Comparison of ENCODE assay signal across 14 cellular contexts in genomic region chr16:2427526-2427925, GRCh38. TPM values are rescaled to one million over a fixed set of nuclear protein-coding genes. Genes with fewer than 3 reads are reported as not detected.
A peak's percentile ranks its signal among the peaks of the same experiment; 100 is the strongest.
DNase-seq lines count a peak whose midpoint lies in the region; ATAC-seq and TF ChIP-seq lines count a peak whose summit lies in the region.
"Had no signal": no experiment of that assay in that cellular context is flagged by ENCODE, and none has a peak within 500 bp of the region (broad histone marks: within the 10 kb centered on the region; RNA-seq: fewer than 3 reads in every experiment).

No MANE protein-coding gene starts in this region.

- H2BK120ac ChIP-seq in H9 (ENCODE audit: low read depth, low read length, poor library complexity, severe bottlenecking), result no peak overlapping the region

- no peak overlapping the region for H3K4ac ChIP-seq in H9 (ENCODE audit: low read depth, low read length)

- peaks cover 15% of the 10 kb centered on the region for H3K23me2 ChIP-seq in H9 (ENCODE audit: insufficient read length, low read depth, low read length, poor library complexity, severe bottlenecking)

- peaks cover 25 to 27% of the 10 kb centered on the region in 2 experiments for H3K4me1 Mint-ChIP-seq in H9
- H3K4me1 Mint-ChIP-seq in nephron progenitor cell, result peaks cover 43% of the 10 kb centered on the region

- TF ChIP-seq CTCF in H9 (conservative IDR thresholded peaks at IDR 0.05), result no peak
- TF ChIP-seq CTCF in nephron progenitor cell (IDR thresholded peaks at IDR 0.05), result no peak

- H4K20me1 ChIP-seq in H9 (ENCODE audit: control insufficient read depth, insufficient read depth, insufficient read length), result no peaks in the 10 kb centered on the region

- no peak overlapping the region for H2AK5ac ChIP-seq in H9 (ENCODE audit: insufficient read length, low read length)

- H3K9me3 ChIP-seq in H9 (ENCODE audit: control insufficient read depth, low read depth, low read length), result no peaks in the 10 kb centered on the region
- H3K9me3 ChIP-seq: testis had no signal

- no peak overlapping the region for H3K14ac ChIP-seq in H9 (ENCODE audit: insufficient read depth, low read length)

- H3K56ac ChIP-seq in H9 (ENCODE audit: insufficient read length, low read depth, low read length), result no peak overlapping the region

- H2BK5ac ChIP-seq in H9 (ENCODE audit: insufficient read length, low read length), result no peak overlapping the region

- TF ChIP-seq POLR2A in GM18505 (IDR thresholded peaks at IDR 0.05; ENCODE audit: borderline replicate concordance, extremely low read depth, insufficient read depth, insufficient read length), result no peak

- no peak overlapping the region for H3K9ac ChIP-seq in H9 (ENCODE audit: extremely low read depth, insufficient read length, low read length)

- no peak overlapping the region for H3K27ac Mint-ChIP-seq in H9
- H3K27ac Mint-ChIP-seq in activated naive CD4-positive, alpha-beta T cell treated with anti-CD3 and anti-CD28 coated beads, Interleukin-2, amount 50 U/mL, for 72 hours, result peak overlapping the region; percentile 72 to 82
- peak overlapping the region; percentile 41 for H3K27ac Mint-ChIP-seq in nephron progenitor cell

- no peak overlapping the region for H4K91ac ChIP-seq in H9 (ENCODE audit: insufficient read length, low read depth, low read length)

- no peak overlapping the region for H2BK20ac ChIP-seq in H9 (ENCODE audit: low read depth, low read length, poor library complexity, severe bottlenecking)

- no peak overlapping the region for H3K23ac ChIP-seq in H9 (ENCODE audit: insufficient read length, low read depth, low read length)

- ATAC-seq in activated naive CD4-positive, alpha-beta T cell treated with anti-CD3 and anti-CD28 coated beads, Interleukin-2, amount 50 U/mL, for 72 hours, result no peak
- ATAC-seq in HG02763 (IDR thresholded peaks at IDR 0.05; ENCODE audit: unreplicated experiment), result no peak
- ATAC-seq in GM18505 (IDR thresholded peaks at IDR 0.05; ENCODE audit: unreplicated experiment), result no peak
- ATAC-seq: SK-N-SH treated with all-trans-retinoic acid at 6 μM for 48 hours had no signal

- no peak overlapping the region for H2BK12ac ChIP-seq in H9 (ENCODE audit: insufficient read length, low read depth, low read length)

- peaks cover 9% of the 10 kb centered on the region for H3K79me1 ChIP-seq in H9 (ENCODE audit: insufficient read depth, low read depth, low read length, poor library complexity, severe bottlenecking)

- H4K5ac ChIP-seq in H9 (ENCODE audit: insufficient read length, low read depth, low read length), result no peak overlapping the region

- no peak overlapping the region for H4K8ac ChIP-seq in H9 (replicated peaks; ENCODE audit: insufficient read length, low read depth, low read length)

- no peak overlapping the region for H3T11ph ChIP-seq in H9 (ENCODE audit: low read length)

- no peaks in the 10 kb centered on the region for H3K9me3 Mint-ChIP-seq in H9
- no peaks in the 10 kb centered on the region for H3K9me3 Mint-ChIP-seq in activated naive CD4-positive, alpha-beta T cell treated with anti-CD3 and anti-CD28 coated beads, Interleukin-2, amount 50 U/mL, for 72 hours
- no peaks in the 10 kb centered on the region for H3K9me3 Mint-ChIP-seq in nephron progenitor cell

- H3K27me3 ChIP-seq in H9 (ENCODE audit: insufficient read depth, low read length), result no peaks in the 10 kb centered on the region; the same call in 1 of the 2 replicates
- H3K27me3 ChIP-seq: testis had no signal

- H3K18ac ChIP-seq in H9 (ENCODE audit: insufficient read length, low read depth, low read length), result no peak overlapping the region

- no peak overlapping the region for H3K4me2 ChIP-seq in H9 (ENCODE audit: insufficient read depth, insufficient read length, low read length)

- peak overlapping the region; percentile 36 to 88 for H3K4me3 Mint-ChIP-seq in H9
- H3K4me3 Mint-ChIP-seq in nephron progenitor cell, result peak overlapping the region; percentile 83

- peaks cover 3% of the 10 kb centered on the region for H3K79me2 ChIP-seq in H9 (ENCODE audit: insufficient read depth, low read length)

- H3K27ac ChIP-seq in H9 (ENCODE audit: insufficient read length, low read depth, low read length), result no peak overlapping the region
- H3K27ac ChIP-seq: GM23248 had no signal

- WGBS in H9 (ENCODE audit: extremely low coverage, insufficient read length, low lambda C conversion rate), result 100% methylated on average over 2 of the region's 4 CpGs

- DNase-seq in NCI-H82 (lab: John Stamatoyannopoulos, UW), result peak; percentile 64
- no peak for DNase-seq in NCI-H82 treated with DMSO at 0.1 percent for 48 hours (lab: John Stamatoyannopoulos, UW; ENCODE audit: unreplicated experiment)
- no peak for DNase-seq in H9
- no peak for DNase-seq in activated naive CD4-positive, alpha-beta T cell treated with anti-CD3 and anti-CD28 coated beads, Interleukin-2, amount 50 U/mL, for 72 hours (ENCODE audit: low spot score in 2 of 2)
- DNase-seq in nephron progenitor cell, result no peak
- DNase-seq in stimulated activated naive CD4-positive, alpha-beta T cell (lab: John Stamatoyannopoulos, UW), result no peak
- DNase-seq: activated CD4-positive, alpha-beta T cell treated with anti-CD3 and anti-CD28 coated beads for 48 hours; dermis blood vessel endothelial cell; occipital lobe; testis had no signal

- no peaks in the 10 kb centered on the region for H3K4me1 ChIP-seq in H9 (ENCODE audit: insufficient read depth, low read length)

- no peak overlapping the region for H2AFZ ChIP-seq in H9 (ENCODE audit: low read length)
- H2AFZ ChIP-seq: GM23248 had no signal

- H3K36me3 Mint-ChIP-seq in H9 (ENCODE audit: insufficient read depth in 1 of 3, low read depth in 3 of 3) (peaks cover 13 to 18% (median 18%) of the 10 kb centered on the region in 3 experiments; a peak in 6 of 7 replicates), nephron progenitor cell (ENCODE audit: low read depth) (peaks cover 3% of the 10 kb centered on the region)
- H3K36me3 Mint-ChIP-seq in activated naive CD4-positive, alpha-beta T cell treated with anti-CD3 and anti-CD28 coated beads, Interleukin-2, amount 50 U/mL, for 72 hours, result peaks cover 16% of the 10 kb centered on the region in 2 donors

- H3K27me3 Mint-ChIP-seq in H9 (ENCODE audit: low read depth), result peaks cover 13% of the 10 kb centered on the region
- H3K27me3 Mint-ChIP-seq in nephron progenitor cell (ENCODE audit: low read depth, poor library complexity), result peaks cover 5% of the 10 kb centered on the region

- no peak overlapping the region for H2BK15ac ChIP-seq in H9 (ENCODE audit: low read depth, low read length)

RNA-seq across cellular contexts. Expression of gene CCNF, which starts 1.7 kb away (rescaled TPM):
- total RNA-seq in H9 (2021), result 61.6 and 62.2 TPM in 2 replicates
- 100 to 1,000 TPM in 1 of 2 donors, 10 to 100 TPM in 1; 64.8 to 111 TPM for total RNA-seq in activated naive CD4-positive, alpha-beta T cell treated with anti-CD3 and anti-CD28 coated beads, Interleukin-2, amount 50 U/mL, for 72 hours

RNA-seq across cellular contexts. Expression of gene TEDC2, which starts 32.4 kb away (rescaled TPM):
- 40.7 and 45.4 TPM in 2 replicates for total RNA-seq in H9 (2021)
- 10 to 100 TPM; 20.9 to 32.3 TPM for total RNA-seq in activated naive CD4-positive, alpha-beta T cell treated with anti-CD3 and anti-CD28 coated beads, Interleukin-2, amount 50 U/mL, for 72 hours

RNA-seq across cellular contexts. Expression of gene NTN3, which starts 43.6 kb away (rescaled TPM):
- total RNA-seq in H9 (2021), result 1.3 TPM in 2 replicates
- not detected for total RNA-seq in activated naive CD4-positive, alpha-beta T cell treated with anti-CD3 and anti-CD28 coated beads, Interleukin-2, amount 50 U/mL, for 72 hours
- total RNA-seq: dermis blood vessel endothelial cell, GM23248 had no signal

RNA-seq across cellular contexts. Expression of gene TBC1D24, which starts 47.4 kb away (rescaled TPM):
- total RNA-seq in H9 (2021), result 19.0 and 19.8 TPM in 2 replicates
- total RNA-seq in activated naive CD4-positive, alpha-beta T cell treated with anti-CD3 and anti-CD28 coated beads, Interleukin-2, amount 50 U/mL, for 72 hours, result 10 to 100 TPM in 1 of 2 donors, 1 to 10 TPM in 1; 7.8 to 10.6 TPM

Comparison
In these comparisons a context has a peak if more than half of its experiments do, and no peak if none do; other contexts are left out.
1. H3K27ac Mint-ChIP-seq: peak in activated naive CD4-positive, alpha-beta T cell treated with anti-CD3 and anti-CD28 coated beads, Interleukin-2, amount 50 U/mL, for 72 hours (2 of 2) and nephron progenitor cell (single experiment); none in H9 (0 of 3).